ENCODE assay signal across 1 cellular context in the genomic region with DNA sequence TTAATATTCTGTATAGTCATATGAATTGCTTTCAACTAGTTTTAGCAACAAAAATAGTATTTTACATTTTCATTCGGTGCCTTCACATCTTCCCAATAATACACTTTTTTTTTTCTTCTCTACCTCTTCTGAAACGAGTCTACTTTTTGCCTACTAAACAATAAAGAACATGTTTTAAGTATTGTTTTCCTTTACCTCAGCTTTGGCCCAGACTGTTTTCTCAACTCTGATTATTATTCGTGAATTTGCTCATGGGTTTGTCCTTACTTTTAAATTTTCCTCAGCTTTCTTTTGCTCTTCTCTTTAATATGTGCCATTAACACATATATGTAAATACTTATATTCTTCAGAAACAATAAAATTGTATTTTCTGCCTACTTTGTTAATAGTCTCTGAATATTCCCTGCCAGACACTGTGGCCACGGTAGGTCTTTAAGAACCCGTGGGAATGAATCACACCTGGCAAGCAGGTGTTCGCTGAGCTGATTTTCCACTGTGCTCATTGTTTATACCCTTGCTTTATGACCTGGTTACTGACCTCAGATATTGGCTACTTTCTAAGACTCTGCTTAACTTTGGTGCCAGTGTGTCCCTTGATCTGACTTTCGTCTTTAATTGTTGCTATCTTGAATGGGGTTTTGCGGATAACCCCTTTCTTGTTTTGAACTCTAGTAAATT.
TF ChIP-seq lines count a peak whose summit lies in the region.

No MANE protein-coding gene starts in this region.

TF ChIP-seq in H1, 55 proteins besides CTCF, POLR2A, EP300 and RAD21 (continued from another document):
- TF ChIP-seq, protein P1, sequence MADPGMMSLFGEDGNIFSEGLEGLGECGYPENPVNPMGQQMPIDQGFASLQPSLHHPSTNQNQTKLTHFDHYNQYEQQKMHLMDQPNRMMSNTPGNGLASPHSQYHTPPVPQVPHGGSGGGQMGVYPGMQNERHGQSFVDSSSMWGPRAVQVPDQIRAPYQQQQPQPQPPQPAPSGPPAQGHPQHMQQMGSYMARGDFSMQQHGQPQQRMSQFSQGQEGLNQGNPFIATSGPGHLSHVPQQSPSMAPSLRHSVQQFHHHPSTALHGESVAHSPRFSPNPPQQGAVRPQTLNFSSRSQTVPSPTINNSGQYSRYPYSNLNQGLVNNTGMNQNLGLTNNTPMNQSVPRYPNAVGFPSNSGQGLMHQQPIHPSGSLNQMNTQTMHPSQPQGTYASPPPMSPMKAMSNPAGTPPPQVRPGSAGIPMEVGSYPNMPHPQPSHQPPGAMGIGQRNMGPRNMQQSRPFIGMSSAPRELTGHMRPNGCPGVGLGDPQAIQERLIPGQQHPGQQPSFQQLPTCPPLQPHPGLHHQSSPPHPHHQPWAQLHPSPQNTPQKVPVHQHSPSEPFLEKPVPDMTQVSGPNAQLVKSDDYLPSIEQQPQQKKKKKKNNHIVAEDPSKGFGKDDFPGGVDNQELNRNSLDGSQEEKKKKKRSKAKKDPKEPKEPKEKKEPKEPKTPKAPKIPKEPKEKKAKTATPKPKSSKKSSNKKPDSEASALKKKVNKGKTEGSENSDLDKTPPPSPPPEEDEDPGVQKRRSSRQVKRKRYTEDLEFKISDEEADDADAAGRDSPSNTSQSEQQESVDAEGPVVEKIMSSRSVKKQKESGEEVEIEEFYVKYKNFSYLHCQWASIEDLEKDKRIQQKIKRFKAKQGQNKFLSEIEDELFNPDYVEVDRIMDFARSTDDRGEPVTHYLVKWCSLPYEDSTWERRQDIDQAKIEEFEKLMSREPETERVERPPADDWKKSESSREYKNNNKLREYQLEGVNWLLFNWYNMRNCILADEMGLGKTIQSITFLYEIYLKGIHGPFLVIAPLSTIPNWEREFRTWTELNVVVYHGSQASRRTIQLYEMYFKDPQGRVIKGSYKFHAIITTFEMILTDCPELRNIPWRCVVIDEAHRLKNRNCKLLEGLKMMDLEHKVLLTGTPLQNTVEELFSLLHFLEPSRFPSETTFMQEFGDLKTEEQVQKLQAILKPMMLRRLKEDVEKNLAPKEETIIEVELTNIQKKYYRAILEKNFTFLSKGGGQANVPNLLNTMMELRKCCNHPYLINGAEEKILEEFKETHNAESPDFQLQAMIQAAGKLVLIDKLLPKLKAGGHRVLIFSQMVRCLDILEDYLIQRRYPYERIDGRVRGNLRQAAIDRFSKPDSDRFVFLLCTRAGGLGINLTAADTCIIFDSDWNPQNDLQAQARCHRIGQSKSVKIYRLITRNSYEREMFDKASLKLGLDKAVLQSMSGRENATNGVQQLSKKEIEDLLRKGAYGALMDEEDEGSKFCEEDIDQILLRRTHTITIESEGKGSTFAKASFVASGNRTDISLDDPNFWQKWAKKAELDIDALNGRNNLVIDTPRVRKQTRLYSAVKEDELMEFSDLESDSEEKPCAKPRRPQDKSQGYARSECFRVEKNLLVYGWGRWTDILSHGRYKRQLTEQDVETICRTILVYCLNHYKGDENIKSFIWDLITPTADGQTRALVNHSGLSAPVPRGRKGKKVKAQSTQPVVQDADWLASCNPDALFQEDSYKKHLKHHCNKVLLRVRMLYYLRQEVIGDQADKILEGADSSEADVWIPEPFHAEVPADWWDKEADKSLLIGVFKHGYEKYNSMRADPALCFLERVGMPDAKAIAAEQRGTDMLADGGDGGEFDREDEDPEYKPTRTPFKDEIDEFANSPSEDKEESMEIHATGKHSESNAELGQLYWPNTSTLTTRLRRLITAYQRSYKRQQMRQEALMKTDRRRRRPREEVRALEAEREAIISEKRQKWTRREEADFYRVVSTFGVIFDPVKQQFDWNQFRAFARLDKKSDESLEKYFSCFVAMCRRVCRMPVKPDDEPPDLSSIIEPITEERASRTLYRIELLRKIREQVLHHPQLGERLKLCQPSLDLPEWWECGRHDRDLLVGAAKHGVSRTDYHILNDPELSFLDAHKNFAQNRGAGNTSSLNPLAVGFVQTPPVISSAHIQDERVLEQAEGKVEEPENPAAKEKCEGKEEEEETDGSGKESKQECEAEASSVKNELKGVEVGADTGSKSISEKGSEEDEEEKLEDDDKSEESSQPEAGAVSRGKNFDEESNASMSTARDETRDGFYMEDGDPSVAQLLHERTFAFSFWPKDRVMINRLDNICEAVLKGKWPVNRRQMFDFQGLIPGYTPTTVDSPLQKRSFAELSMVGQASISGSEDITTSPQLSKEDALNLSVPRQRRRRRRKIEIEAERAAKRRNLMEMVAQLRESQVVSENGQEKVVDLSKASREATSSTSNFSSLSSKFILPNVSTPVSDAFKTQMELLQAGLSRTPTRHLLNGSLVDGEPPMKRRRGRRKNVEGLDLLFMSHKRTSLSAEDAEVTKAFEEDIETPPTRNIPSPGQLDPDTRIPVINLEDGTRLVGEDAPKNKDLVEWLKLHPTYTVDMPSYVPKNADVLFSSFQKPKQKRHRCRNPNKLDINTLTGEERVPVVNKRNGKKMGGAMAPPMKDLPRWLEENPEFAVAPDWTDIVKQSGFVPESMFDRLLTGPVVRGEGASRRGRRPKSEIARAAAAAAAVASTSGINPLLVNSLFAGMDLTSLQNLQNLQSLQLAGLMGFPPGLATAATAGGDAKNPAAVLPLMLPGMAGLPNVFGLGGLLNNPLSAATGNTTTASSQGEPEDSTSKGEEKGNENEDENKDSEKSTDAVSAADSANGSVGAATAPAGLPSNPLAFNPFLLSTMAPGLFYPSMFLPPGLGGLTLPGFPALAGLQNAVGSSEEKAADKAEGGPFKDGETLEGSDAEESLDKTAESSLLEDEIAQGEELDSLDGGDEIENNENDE (IDR thresholded peaks at IDR 0.05; ENCODE audit: insufficient replicate concordance, low read length): no peak
- TF ChIP-seq CEBPB (IDR thresholded peaks at IDR 0.05; ENCODE audit: low read depth, low read length) (no peak), CHD2 (IDR thresholded peaks at IDR 0.05; ENCODE audit: low read length) (no peak), JUND (IDR thresholded peaks at IDR 0.05; ENCODE audit: low read length) (no peak), SIX5 (IDR thresholded peaks at IDR 0.05; ENCODE audit: low read depth, low read length) (no peak), TCF12 (IDR thresholded peaks at IDR 0.05; ENCODE audit: low read depth, low read length) (0 out of 2 replicates have a peak, but pooled peaks have one; percentile 77), KDM4A (IDR thresholded peaks at IDR 0.05; ENCODE audit: low read depth, low read length, severe bottlenecking) (no peak)
